In the genomic region with DNA sequence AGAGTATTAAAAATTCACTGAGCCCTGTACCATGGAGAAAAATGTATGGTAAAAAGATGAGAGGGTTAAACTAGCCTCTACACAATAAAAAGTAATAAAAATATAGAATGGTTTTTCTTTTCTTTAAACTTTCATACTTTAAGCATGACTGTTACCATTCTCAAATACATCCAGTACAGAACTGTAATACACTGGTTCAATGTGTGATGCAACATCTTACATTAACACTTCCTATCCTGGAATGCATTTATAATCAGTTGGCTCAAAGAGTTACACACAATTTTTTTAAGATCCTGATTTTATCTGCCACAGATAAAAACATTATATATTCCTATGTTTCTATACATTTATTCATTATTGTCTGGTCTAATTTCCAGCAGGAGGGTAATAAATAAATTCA, we compare ENCODE assay signal across 2 cellular contexts.
TF ChIP-seq lines count a peak whose summit lies in the region.

No MANE protein-coding gene starts in this region.

TF ChIP-seq in IMR-90, 13 proteins besides CTCF, POLR2A, EP300 and RAD21:
- TF ChIP-seq MAZ (IDR thresholded peaks at IDR 0.05; ENCODE audit: borderline replicate concordance, low read depth, low read length) (no peak), CEBPB (IDR thresholded peaks at IDR 0.05; ENCODE audit: low read depth, low read length) (peak; percentile 95)
TF ChIP-seq in IMR-90: peak in this region for 1.

TF ChIP-seq in K562, 482 proteins besides CTCF, POLR2A, EP300 and RAD21:
- TF ChIP-seq TEAD2 (tag; IDR thresholded peaks at IDR 0.05) = no peak
- TF ChIP-seq, protein P1, sequence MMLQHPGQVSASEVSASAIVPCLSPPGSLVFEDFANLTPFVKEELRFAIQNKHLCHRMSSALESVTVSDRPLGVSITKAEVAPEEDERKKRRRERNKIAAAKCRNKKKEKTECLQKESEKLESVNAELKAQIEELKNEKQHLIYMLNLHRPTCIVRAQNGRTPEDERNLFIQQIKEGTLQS (IDR thresholded peaks at IDR 0.05) = peak; percentile 73
- TF ChIP-seq, protein P1 (CRISPR knock-in tag; conservative IDR thresholded peaks at IDR 0.05) = no peak
- TF ChIP-seq, protein P2, sequence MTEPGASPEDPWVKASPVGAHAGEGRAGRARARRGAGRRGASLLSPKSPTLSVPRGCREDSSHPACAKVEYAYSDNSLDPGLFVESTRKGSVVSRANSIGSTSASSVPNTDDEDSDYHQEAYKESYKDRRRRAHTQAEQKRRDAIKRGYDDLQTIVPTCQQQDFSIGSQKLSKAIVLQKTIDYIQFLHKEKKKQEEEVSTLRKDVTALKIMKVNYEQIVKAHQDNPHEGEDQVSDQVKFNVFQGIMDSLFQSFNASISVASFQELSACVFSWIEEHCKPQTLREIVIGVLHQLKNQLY (CRISPR knock-in tag; conservative IDR thresholded peaks at IDR 0.05) = no peak
- no peak for TF ChIP-seq ZNF445 (CRISPR knock-in tag; IDR thresholded peaks at IDR 0.05; ENCODE audit: low read depth)
- no peak for TF ChIP-seq FOXJ3 (CRISPR knock-in tag; IDR thresholded peaks at IDR 0.05)
- TF ChIP-seq, protein P3, sequence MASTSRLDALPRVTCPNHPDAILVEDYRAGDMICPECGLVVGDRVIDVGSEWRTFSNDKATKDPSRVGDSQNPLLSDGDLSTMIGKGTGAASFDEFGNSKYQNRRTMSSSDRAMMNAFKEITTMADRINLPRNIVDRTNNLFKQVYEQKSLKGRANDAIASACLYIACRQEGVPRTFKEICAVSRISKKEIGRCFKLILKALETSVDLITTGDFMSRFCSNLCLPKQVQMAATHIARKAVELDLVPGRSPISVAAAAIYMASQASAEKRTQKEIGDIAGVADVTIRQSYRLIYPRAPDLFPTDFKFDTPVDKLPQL (IDR thresholded peaks at IDR 0.05; ENCODE audit: extremely low read depth, insufficient read length) = no peak
- no peak for TF ChIP-seq CCAR2 (IDR thresholded peaks at IDR 0.05; ENCODE audit: low read depth, low read length)
- no peak for TF ChIP-seq ZC3H11A (IDR thresholded peaks at IDR 0.05; ENCODE audit: low read depth, low read length)
- no peak for TF ChIP-seq SMAD4 (CRISPR knock-in tag; conservative IDR thresholded peaks at IDR 0.05)
- no peak for TF ChIP-seq ZNF584 (CRISPR knock-in tag; IDR thresholded peaks at IDR 0.05; ENCODE audit: low read depth)
- no peak for TF ChIP-seq SRSF1 (IDR thresholded peaks at IDR 0.05; ENCODE audit: low read depth, low read length)
- TF ChIP-seq CEBPG (CRISPR knock-in tag; IDR thresholded peaks at IDR 0.05) = no peak
- peak; percentile 58 to 69 for TF ChIP-seq CEBPG (tag; conservative IDR thresholded peaks at IDR 0.05 in 1 of 2, IDR thresholded peaks at IDR 0.05 in 1 of 2)
- no peak for TF ChIP-seq MCM3 (IDR thresholded peaks at IDR 0.05)
- TF ChIP-seq FOXA1 (IDR thresholded peaks at IDR 0.05; ENCODE audit: borderline replicate concordance) = no peak
- no peak for TF ChIP-seq JUN (IDR thresholded peaks at IDR 0.05; ENCODE audit: borderline replicate concordance, low read depth, low read length)
- TF ChIP-seq JUN (CRISPR knock-in tag; IDR thresholded peaks at IDR 0.05; ENCODE audit: borderline replicate concordance) = no peak
- peak; percentile 61 for TF ChIP-seq CEBPB (tag; IDR thresholded peaks at IDR 0.05)
- TF ChIP-seq PHF21A (IDR thresholded peaks at IDR 0.05; ENCODE audit: borderline replicate concordance, low read depth) = no peak
